In genomic region chr6:27667651-27668441, GRCh38 we compare ENCODE assay signal across 8 cellular contexts.
A peak's percentile ranks its signal among the peaks of the same experiment; 100 is the strongest.
DNase-seq lines count a peak whose midpoint lies in the region; TF ChIP-seq lines count a peak whose summit lies in the region.

No MANE protein-coding gene starts in this region.

- H3K4me1 ChIP-seq in osteoblast (ENCODE audit: insufficient read depth, low read length) (peaks cover 23% of the 10 kb centered on the region), testis (peaks cover 3% of the 10 kb centered on the region)

- DNase-seq in NCI-H82 (lab: John Stamatoyannopoulos, UW) (peak; percentile 40), NCI-H82 treated with DMSO at 0.1 percent for 48 hours (lab: John Stamatoyannopoulos, UW; ENCODE audit: unreplicated experiment) (no peak), NOMO-1 treated with dmso at 0.1 percent for 144 hours (lab: John Stamatoyannopoulos, UW; ENCODE audit: unreplicated experiment) (peak; percentile 10), cardiac fibroblast (ENCODE audit: low read depth in 2 of 2) (peak; percentile 19 to 43), osteoblast (ENCODE audit: insufficient read length, low spot score, missing footprints) (no peak), putamen (ENCODE audit: low spot score) (no peak), NCI-H1105 (lab: John Stamatoyannopoulos, UW) (no peak), testis (no peak)

- intact Hi-C loops in testis (cut with DNase I; ENCODE audit: low total_unique reads): no loop called here

- H3K4me3 ChIP-seq in cardiac fibroblast (replicated peaks in 1 of 2; ENCODE audit: low read depth in 2 of 2, low read length in 2 of 2) (peak overlapping the region; percentile 24 to 51), osteoblast (ENCODE audit: insufficient read depth, low read length) (peak overlapping the region; percentile 35), testis (peak overlapping the region in 1 of 2 donors; percentile 49)

- no peak for TF ChIP-seq CTCF in cardiac fibroblast (IDR thresholded peaks at IDR 0.05; ENCODE audit: low read depth, low read length)
- TF ChIP-seq CTCF in osteoblast (IDR thresholded peaks at IDR 0.05; ENCODE audit: extremely low read depth, low read depth, low read length): no peak
- TF ChIP-seq CTCF in testis (IDR thresholded peaks at IDR 0.05): no peak

- H3K79me2 ChIP-seq in osteoblast (ENCODE audit: insufficient read depth, low read length): no peaks in the 10 kb centered on the region

- H3K27ac ChIP-seq in osteoblast (ENCODE audit: low read depth, low read length) (no peak overlapping the region), testis (no peak overlapping the region)

- H3K27me3 ChIP-seq in osteoblast (ENCODE audit: insufficient read depth, low read length) (peaks cover 12% of the 10 kb centered on the region), testis (no peaks in the 10 kb centered on the region)

- H3K4me2 ChIP-seq in osteoblast (ENCODE audit: insufficient read depth, low read length): peak overlapping the region; percentile 70

- H3K9me3 ChIP-seq in osteoblast (ENCODE audit: low read depth, low read length): no peaks in the 10 kb centered on the region
- H3K9me3 ChIP-seq in testis: no peaks in the 10 kb centered on the region

- no peak overlapping the region for H2AFZ ChIP-seq in osteoblast (ENCODE audit: low read length)

- no peak for TF ChIP-seq POLR2A in testis (IDR thresholded peaks at IDR 0.05)

- no peaks in the 10 kb centered on the region for H4K20me1 ChIP-seq in osteoblast (ENCODE audit: insufficient read depth, low read length)

- WGBS in testis, 2 donors: 4 to 6% methylated on average over 22 of the region's 22 CpGs

- H3K36me3 ChIP-seq in osteoblast (ENCODE audit: insufficient read depth, low read length): no peaks in the 10 kb centered on the region
- H3K36me3 ChIP-seq in testis (ENCODE audit: low read depth, missing control alignments): no peaks in the 10 kb centered on the region

Comparison
In these comparisons a context has a peak if more than half of its experiments do, and no peak if none do; other contexts are left out.
1. DNase-seq: peak in NCI-H82 (single experiment), NOMO-1 treated with dmso at 0.1 percent for 144 hours (single experiment) and cardiac fibroblast (2 of 2); none in NCI-H82 treated with DMSO at 0.1 percent for 48 hours (single experiment), osteoblast (single experiment), putamen (single experiment), NCI-H1105 (single experiment) and testis (single experiment).